Comparison of ENCODE assay signal across 30 cellular contexts in the genomic region with DNA sequence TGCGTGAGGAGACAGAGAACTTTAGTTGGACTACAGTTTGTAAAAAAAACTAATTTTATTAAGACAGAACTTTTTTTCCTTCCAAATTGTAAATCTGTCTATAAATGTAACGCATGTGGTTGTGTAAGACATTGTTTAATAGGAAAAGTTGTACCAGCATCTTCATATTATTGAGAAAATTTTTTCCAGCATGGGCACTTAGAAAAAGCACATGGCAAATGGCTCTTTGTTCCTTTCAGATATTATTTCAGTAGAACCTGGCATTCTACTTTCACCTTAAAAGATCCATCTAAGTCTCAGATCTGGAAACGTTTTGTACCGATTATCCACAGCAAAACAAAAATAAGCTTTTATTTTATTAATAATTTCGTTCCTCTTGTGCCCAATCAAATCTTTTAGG.
"Had no signal": no experiment of that assay in that cellular context is flagged by ENCODE, and none has a peak within 500 bp of the region (broad histone marks: within the 10 kb centered on the region; RNA-seq: fewer than 3 reads in every experiment).

No MANE protein-coding gene starts in this region.

- H3K4me1 ChIP-seq: left lung had no signal

- H3K27ac ChIP-seq: adrenal gland, body of pancreas, heart right ventricle, left lung, thoracic aorta, vagina, WERI-Rb-1 had no signal

- H3K9me3 ChIP-seq: adrenal gland, body of pancreas, heart right ventricle, left lung, thoracic aorta, vagina had no signal

- H3K4me3 ChIP-seq: adrenal gland, body of pancreas, heart right ventricle, left lung, lung, thoracic aorta, vagina had no signal

- H3K27me3 ChIP-seq: adrenal gland, body of pancreas, heart right ventricle, left lung, vagina had no signal

- H3K27ac Mint-ChIP-seq: activated CD4-positive, alpha-beta memory T cell treated with anti-CD3 and anti-CD28 coated beads for 36 hours; activated CD4-positive, alpha-beta T cell treated with anti-CD3 and anti-CD28 coated beads, Interleukin-2, amount 10 ng/mL, durations not matched to agents 24 days and 14 days; activated naive CD4-positive, alpha-beta T cell treated with anti-CD3 and anti-CD28 coated beads for 36 hours; activated T-helper 1 cell treated with anti-CD3 and anti-CD28 coated beads, Interleukin-12 subunit alpha, Interleukin-12 subunit beta, Interleukin-2, Interleukin-4 antibody, amounts not matched to agents 30 ng/mL and 10 ng/mL and 1 ng/mL, durations not matched to agents 14 hours and 24 hours and 36 hours; stimulated activated effector memory CD8-positive, alpha-beta T cell treated with anti-CD3 and anti-CD28 coated beads, Interleukin-12 subunit alpha, Interleukin-12 subunit beta, amount 100 ng/mL, for 72 hours; stimulated activated naive CD8-positive, alpha-beta T cell treated with anti-CD3 and anti-CD28 coated beads, Interleukin-15, Interleukin-2, amounts not matched to agents 100 ng/mL and 50 ng/mL, for 24 hours; type B pancreatic cell had no signal

- H3K4me3 Mint-ChIP-seq: activated CD4-positive, alpha-beta memory T cell treated with anti-CD3 and anti-CD28 coated beads for 36 hours; activated CD4-positive, alpha-beta T cell treated with anti-CD3 and anti-CD28 coated beads, Interleukin-2, amount 10 ng/mL, durations not matched to agents 24 days and 14 days; activated naive CD4-positive, alpha-beta T cell treated with anti-CD3 and anti-CD28 coated beads for 36 hours; activated naive CD8-positive, alpha-beta T cell treated with anti-CD3 and anti-CD28 coated beads for 36 hours; activated T-helper 1 cell treated with anti-CD3 and anti-CD28 coated beads, Interleukin-12 subunit alpha, Interleukin-12 subunit beta, Interleukin-2, Interleukin-4 antibody, amounts not matched to agents 30 ng/mL and 10 ng/mL and 1 ng/mL, durations not matched to agents 14 hours and 24 hours and 36 hours; stimulated activated effector memory CD8-positive, alpha-beta T cell treated with anti-CD3 and anti-CD28 coated beads, Interleukin-12 subunit alpha, Interleukin-12 subunit beta, amount 100 ng/mL, for 72 hours; stimulated activated naive CD8-positive, alpha-beta T cell treated with anti-CD3 and anti-CD28 coated beads, Interleukin-15, Interleukin-2, amounts not matched to agents 100 ng/mL and 50 ng/mL, for 24 hours; type B pancreatic cell had no signal

- H3K27me3 Mint-ChIP-seq: activated CD4-positive, alpha-beta memory T cell treated with anti-CD3 and anti-CD28 coated beads for 36 hours; activated CD4-positive, alpha-beta T cell treated with anti-CD3 and anti-CD28 coated beads, Interleukin-2, amount 10 ng/mL, durations not matched to agents 24 days and 14 days; activated naive CD8-positive, alpha-beta T cell treated with anti-CD3 and anti-CD28 coated beads for 36 hours; effector memory CD8-positive, alpha-beta T cell; stimulated activated naive CD8-positive, alpha-beta T cell treated with anti-CD3 and anti-CD28 coated beads, Interleukin-15, Interleukin-2, amounts not matched to agents 100 ng/mL and 50 ng/mL, for 24 hours; type B pancreatic cell had no signal

- H3K9me3 Mint-ChIP-seq: activated CD4-positive, alpha-beta memory T cell treated with anti-CD3 and anti-CD28 coated beads for 36 hours; activated CD4-positive, alpha-beta T cell treated with anti-CD3 and anti-CD28 coated beads, Interleukin-2, amount 10 ng/mL, durations not matched to agents 24 days and 14 days; activated naive CD4-positive, alpha-beta T cell treated with anti-CD3 and anti-CD28 coated beads for 36 hours; activated naive CD8-positive, alpha-beta T cell treated with anti-CD3 and anti-CD28 coated beads for 36 hours; activated T-helper 1 cell treated with anti-CD3 and anti-CD28 coated beads, Interleukin-12 subunit alpha, Interleukin-12 subunit beta, Interleukin-2, Interleukin-4 antibody, amounts not matched to agents 30 ng/mL and 10 ng/mL and 1 ng/mL, durations not matched to agents 14 hours and 24 hours and 36 hours; effector memory CD8-positive, alpha-beta T cell; stimulated activated effector memory CD8-positive, alpha-beta T cell treated with anti-CD3 and anti-CD28 coated beads, Interleukin-12 subunit alpha, Interleukin-12 subunit beta, amount 100 ng/mL, for 72 hours; stimulated activated naive CD8-positive, alpha-beta T cell treated with anti-CD3 and anti-CD28 coated beads, Interleukin-15, Interleukin-2, amounts not matched to agents 100 ng/mL and 50 ng/mL, for 24 hours; type B pancreatic cell had no signal

- DNase-seq: activated CD4-positive, alpha-beta memory T cell treated with anti-CD3 and anti-CD28 coated beads for 36 hours; activated CD4-positive, alpha-beta T cell treated with anti-CD3 and anti-CD28 coated beads, Interleukin-2, amount 10 ng/mL, durations not matched to agents 24 days and 14 days; activated CD4-positive, CD25-positive, alpha-beta regulatory T cell treated with anti-CD3 and anti-CD28 coated beads, Interleukin-2, amount 50 U/mL, for 72 hours; activated CD8-positive, alpha-beta memory T cell treated with anti-CD3 and anti-CD28 coated beads, Interleukin-2, amount 50 U/mL, for 4 hours; activated effector memory CD4-positive, alpha-beta T cell treated with anti-CD3 and anti-CD28 coated beads, Interleukin-2, amount 50 U/mL, for 16 hours; activated naive CD4-positive, alpha-beta T cell treated with anti-CD3 and anti-CD28 coated beads for 36 hours; activated naive CD8-positive, alpha-beta T cell treated with anti-CD3 and anti-CD28 coated beads for 36 hours; activated T-cell treated with anti-CD3 and anti-CD28 coated beads, Interleukin-2, amount 50 U/mL, for 1 hour; aorta; body of pancreas; cortex of kidney; effector memory CD8-positive, alpha-beta T cell; foreskin fibroblast; heart right ventricle; kidney glomerular epithelial cell; left lung; right cardiac atrium; stimulated activated CD4-positive, alpha-beta T cell treated with anti-CD3 and anti-CD28 coated beads, Interleukin-12 subunit alpha, Interleukin-12 subunit beta, amount 100 ng/mL, for 4 hours; stimulated activated CD4-positive, alpha-beta T cell treated with anti-CD3 and anti-CD28 coated beads, Interleukin-4, amount 100 ng/mL, for 24 hours; T-helper 9 cell; WERI-Rb-1 had no signal

- ATAC-seq: body of pancreas; effector memory CD8-positive, alpha-beta T cell; esophagus mucosa; heart right ventricle; left lung; right cardiac atrium; stimulated activated effector memory CD8-positive, alpha-beta T cell treated with anti-CD3 and anti-CD28 coated beads, Interleukin-12 subunit alpha, Interleukin-12 subunit beta, amount 100 ng/mL, for 72 hours had no signal
